28 cellular contexts compared by ENCODE assay signal in the genomic region with DNA sequence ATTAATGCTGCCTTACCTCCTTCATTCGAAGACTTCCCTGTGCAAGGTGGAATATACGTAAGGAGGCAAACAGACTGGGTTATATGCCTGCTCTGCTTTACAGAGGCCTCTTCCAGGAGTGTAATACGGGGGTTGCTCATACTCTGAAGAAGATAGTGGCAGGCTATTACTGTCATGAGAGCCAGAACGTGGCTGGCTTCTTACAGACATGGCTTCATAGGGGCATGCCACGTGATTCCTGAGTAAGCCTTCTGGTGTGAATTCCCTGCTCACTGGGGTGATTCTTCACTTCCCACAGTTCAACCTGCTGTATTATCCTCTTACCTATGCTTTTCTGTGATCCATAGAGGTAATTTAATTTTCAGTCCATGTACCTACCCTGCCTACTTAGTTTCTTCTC.
"Had no signal": no experiment of that assay in that cellular context is flagged by ENCODE, and none has a peak within 500 bp of the region (broad histone marks: within the 10 kb centered on the region; RNA-seq: fewer than 3 reads in every experiment).

No MANE protein-coding gene starts in this region.

- H3K27ac Mint-ChIP-seq: natural killer cell; stimulated activated effector memory CD8-positive, alpha-beta T cell treated with anti-CD3 and anti-CD28 coated beads, Interleukin-12 subunit alpha, Interleukin-12 subunit beta, amount 100 ng/mL, for 72 hours had no signal

- H3K36me3 Mint-ChIP-seq: natural killer cell; stimulated activated effector memory CD8-positive, alpha-beta T cell treated with anti-CD3 and anti-CD28 coated beads, Interleukin-12 subunit alpha, Interleukin-12 subunit beta, amount 100 ng/mL, for 72 hours had no signal

- FAIRE-seq: colon, islet of Langerhans, urothelium cell line had no signal

- H3K27me3 Mint-ChIP-seq: central memory CD8-positive, alpha-beta T cell had no signal

- H3K4me3 Mint-ChIP-seq: central memory CD8-positive, alpha-beta T cell; natural killer cell; stimulated activated effector memory CD8-positive, alpha-beta T cell treated with anti-CD3 and anti-CD28 coated beads, Interleukin-12 subunit alpha, Interleukin-12 subunit beta, amount 100 ng/mL, for 72 hours had no signal

- DNase-seq: dorsolateral prefrontal cortex; effector CD4-positive, alpha-beta T cell; foreskin fibroblast; glutamatergic neuron; heart right ventricle; hippocampal formation; left colon; left ventricle myocardium inferior; lower lobe of right lung; natural killer cell; occipital lobe; ovary; posterior cingulate gyrus; stimulated activated CD4-positive, alpha-beta T cell treated with anti-CD3 and anti-CD28 coated beads, Interleukin-12 subunit alpha, Interleukin-12 subunit beta, amount 100 ng/mL, for 4 hours; stimulated activated CD4-positive, alpha-beta T cell treated with anti-CD3 and anti-CD28 coated beads, Interleukin-1b, Interleukin-23, amount 100 ng/mL, for 48 hours; stimulated activated CD4-positive, alpha-beta T cell treated with anti-CD3 and anti-CD28 coated beads, Interleukin-4, amount 100 ng/mL, for 24 hours; stimulated activated naive CD4-positive, alpha-beta T cell treated with Interleukin-2 at 50 U/mL for 16 hours; testis; tibial artery; upper lobe of left lung had no signal

- H3K9me3 ChIP-seq: gastroesophageal sphincter, heart right ventricle, left ventricle myocardium inferior, lower lobe of right lung, ovary, testis, tibial artery, upper lobe of left lung had no signal

- ATAC-seq: esophagus mucosa; gastroesophageal sphincter; left colon; lower lobe of right lung; natural killer cell; sciatic nerve; stimulated activated effector memory CD8-positive, alpha-beta T cell treated with anti-CD3 and anti-CD28 coated beads, Interleukin-12 subunit alpha, Interleukin-12 subunit beta, amount 100 ng/mL, for 72 hours had no signal
